15 cellular contexts compared by ENCODE assay signal in genomic region chr4:183633476-183634058, GRCh38.
"Had no signal": no experiment of that assay in that cellular context is flagged by ENCODE, and none has a peak within 500 bp of the region (broad histone marks: within the 10 kb centered on the region; RNA-seq: fewer than 3 reads in every experiment).

No MANE protein-coding gene starts in this region.

- H3K27me3 Mint-ChIP-seq: naive B cell had no signal

- H3K9ac ChIP-seq: neural progenitor cell, parathyroid adenoma had no signal

- H3K27me3 ChIP-seq: esophagus squamous epithelium, left lung, neural progenitor cell had no signal

- H3K4me1 Mint-ChIP-seq: naive B cell had no signal

- DNase-seq: activated CD4-positive, alpha-beta memory T cell treated with anti-CD3 and anti-CD28 coated beads, Interleukin-2, amount 10 ng/mL, durations not matched to agents 7 days and 5 days; activated CD4-positive, CD25-positive, alpha-beta regulatory T cell treated with anti-CD3 and anti-CD28 coated beads, Interleukin-2, amount 50 U/mL, for 72 hours; activated naive CD4-positive, alpha-beta T cell treated with Interleukin-2 at 50 U/mL for 16 hours; esophagus squamous epithelium; hippocampal formation; kidney; left lung; mammary epithelial cell; naive B cell; stimulated activated CD4-positive, alpha-beta T cell treated with anti-CD3 and anti-CD28 coated beads, Interleukin-12 subunit alpha, Interleukin-12 subunit beta, amount 100 ng/mL, for 4 hours; stimulated activated CD4-positive, alpha-beta T cell treated with anti-CD3 and anti-CD28 coated beads, Interleukin-2, amount 100 ng/mL, for 24 hours had no signal

- H3K27ac Mint-ChIP-seq: activated CD4-positive, alpha-beta memory T cell treated with anti-CD3 and anti-CD28 coated beads, Interleukin-2, amount 10 ng/mL, durations not matched to agents 7 days and 5 days; naive B cell had no signal

- H3K4me2 ChIP-seq: neural progenitor cell had no signal

- H3K9me3 Mint-ChIP-seq: activated CD4-positive, alpha-beta memory T cell treated with anti-CD3 and anti-CD28 coated beads, Interleukin-2, amount 10 ng/mL, durations not matched to agents 7 days and 5 days; naive B cell; neural progenitor cell had no signal

- H3K4me1 ChIP-seq: left lung, parathyroid adenoma had no signal

- H3K36me3 Mint-ChIP-seq: naive B cell, neural progenitor cell had no signal

- FAIRE-seq: kidney, urothelium cell line had no signal

- H3K79me2 ChIP-seq: parathyroid adenoma had no signal

- H3K4me3 ChIP-seq: coronary artery, esophagus squamous epithelium, left lung, neural progenitor cell had no signal

- ATAC-seq: left lung had no signal

- H3K27ac ChIP-seq: coronary artery, left lung, neural progenitor cell, parathyroid adenoma had no signal

- H3K9me3 ChIP-seq: esophagus squamous epithelium, left lung had no signal

- H3K4me3 Mint-ChIP-seq: activated CD4-positive, alpha-beta memory T cell treated with anti-CD3 and anti-CD28 coated beads, Interleukin-2, amount 10 ng/mL, durations not matched to agents 7 days and 5 days; naive B cell; neural progenitor cell had no signal

- H3K36me3 ChIP-seq: esophagus squamous epithelium, left lung, neural progenitor cell had no signal

- H2AFZ ChIP-seq: parathyroid adenoma had no signal
